8 cellular contexts compared by ENCODE assay signal in genomic region chr12:16088421-16088820, GRCh38.
"Had no signal": no experiment of that assay in that cellular context is flagged by ENCODE, and none has a peak within 500 bp of the region (broad histone marks: within the 10 kb centered on the region; RNA-seq: fewer than 3 reads in every experiment).

No MANE protein-coding gene starts in this region.

- ATAC-seq: GM12878 had no signal

- H3K4me3 ChIP-seq: GM12878 had no signal

- FAIRE-seq: G401.6, GM12878, GM12891, GM12892, GM18507, GM19239 had no signal

- DNase-seq: GDM1, GF-D8 had no signal
